ENCODE assay signal across 16 cellular contexts in the genomic region with DNA sequence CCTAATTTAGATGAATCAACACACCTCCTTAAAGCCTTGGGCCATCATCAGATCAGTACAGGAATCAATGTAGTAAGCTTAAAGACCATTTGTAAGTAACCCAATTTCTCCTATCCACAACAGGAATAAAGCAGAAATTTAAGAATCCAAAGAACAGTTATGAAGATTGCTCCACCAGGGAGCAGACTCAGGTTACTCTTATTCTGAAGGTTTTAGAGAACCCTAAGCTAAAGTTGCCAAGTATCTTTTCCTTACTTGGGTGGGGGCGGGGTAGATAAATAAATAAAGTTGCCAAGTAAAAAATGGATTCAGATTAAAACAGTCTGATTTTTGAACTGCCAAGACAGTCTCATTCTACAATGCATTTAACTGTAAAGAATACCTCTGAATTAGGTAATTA. TPM values are rescaled to one million over a fixed set of nuclear protein-coding genes. Genes with fewer than 3 reads are reported as not detected.
DNase-seq lines count a peak whose midpoint lies in the region; ATAC-seq and TF ChIP-seq lines count a peak whose summit lies in the region.
"Had no signal": no experiment of that assay in that cellular context is flagged by ENCODE, and none has a peak within 500 bp of the region (broad histone marks: within the 10 kb centered on the region; RNA-seq: fewer than 3 reads in every experiment).

No MANE protein-coding gene starts in this region.

- no peak overlapping the region for H3K4me3 ChIP-seq in mammary epithelial cell (replicated peaks in 1 of 3; ENCODE audit: insufficient read depth in 1 of 3, low read depth in 2 of 3, low read length in 3 of 3)

- no peaks in the 10 kb centered on the region for H3K36me3 Mint-ChIP-seq in MCF 10A (ENCODE audit: insufficient read depth, unreplicated experiment)
- no peaks in the 10 kb centered on the region for H3K36me3 Mint-ChIP-seq in activated T-helper 17 cell treated with anti-CD3 and anti-CD28 coated beads, Interleukin-2, amount 50 U/mL, for 72 hours (ENCODE audit: low read depth)
- no peaks in the 10 kb centered on the region for H3K36me3 Mint-ChIP-seq in stimulated activated effector memory CD8-positive, alpha-beta T cell treated with anti-CD3 and anti-CD28 coated beads, Interleukin-12 subunit alpha, Interleukin-12 subunit beta, amount 100 ng/mL, for 72 hours

- peaks cover 98% of the 10 kb centered on the region for H3K79me2 ChIP-seq in mammary epithelial cell (ENCODE audit: insufficient read depth, low read length)

- H3K4me1 ChIP-seq in mammary epithelial cell (ENCODE audit: insufficient read depth, low read length): peaks cover 29% of the 10 kb centered on the region

- no peak overlapping the region for H3K27ac ChIP-seq in mammary epithelial cell (ENCODE audit: insufficient read depth, low read depth, low read length)
- H3K27ac ChIP-seq: neutrophil had no signal

- WGBS in mammary epithelial cell (ENCODE audit: low coverage, missing lambda C conversion rate): 100% methylated on average over 1 of the region's 1 CpG

- H3K27me3 Mint-ChIP-seq in MCF 10A (ENCODE audit: insufficient read depth, unreplicated experiment): no peaks in the 10 kb centered on the region
- H3K27me3 Mint-ChIP-seq in activated T-helper 17 cell treated with anti-CD3 and anti-CD28 coated beads, Interleukin-2, amount 50 U/mL, for 72 hours: no peaks in the 10 kb centered on the region
- H3K27me3 Mint-ChIP-seq: IgD-negative memory B cell had no signal

- peak overlapping the region; percentile 88 for H3K4me3 Mint-ChIP-seq in MCF 10A (ENCODE audit: unreplicated experiment)
- H3K4me3 Mint-ChIP-seq in activated T-helper 17 cell treated with anti-CD3 and anti-CD28 coated beads, Interleukin-2, amount 50 U/mL, for 72 hours: peak overlapping the region; percentile 66
- H3K4me3 Mint-ChIP-seq in stimulated activated effector memory CD8-positive, alpha-beta T cell treated with anti-CD3 and anti-CD28 coated beads, Interleukin-12 subunit alpha, Interleukin-12 subunit beta, amount 100 ng/mL, for 72 hours: peak overlapping the region; percentile 74

- H3K36me3 ChIP-seq in mammary epithelial cell (ENCODE audit: insufficient read depth, low read length): no peaks in the 10 kb centered on the region
- H3K36me3 ChIP-seq: neutrophil, stomach had no signal

- CTCF ChIA-PET in MCF 10A (lab: Yijun Ruan, JAX) (interaction anchor here (0.7 to 1.9 kb wide), 4 partner anchors 17 to 758 kb away, joined by 3 to 5 read pairs (median 3); a partner anchor contains a TSS), mammary epithelial cell (lab: Charles Lee; ENCODE audit: low non-redundant PET) (interaction anchor here (1.1 kb wide), 1 partner anchor 325 kb away, joined by 3 read pairs; no protein-coding TSS in a partner anchor)

- no peak for DNase-seq in MCF 10A (ENCODE audit: unreplicated experiment)
- no peak for DNase-seq in mammary epithelial cell
- DNase-seq in fibroblast of the conjunctiva (ENCODE audit: low read depth): peak; percentile 29
- no peak for DNase-seq in stimulated activated effector memory CD8-positive, alpha-beta T cell treated with anti-CD3 and anti-CD28 coated beads, Interleukin-12 subunit alpha, Interleukin-12 subunit beta, amount 100 ng/mL, for 72 hours (ENCODE audit: low spot score in 2 of 2)
- DNase-seq in left cardiac atrium: no peak
- no peak for DNase-seq in NOMO-1 (lab: John Stamatoyannopoulos, UW; ENCODE audit: unreplicated experiment in 2 of 2)
- DNase-seq: caudate nucleus, GOT3, hypothalamus, NCI-H1092 treated with DMSO at 0.1 percent for 48 hours, NCI-H226, stomach had no signal

- peaks cover 6% of the 10 kb centered on the region for H4K20me1 ChIP-seq in mammary epithelial cell (ENCODE audit: insufficient read depth, low read length)

- intact Hi-C loops in MCF 10A (cut with micrococcal nuclease): no loop called here
- intact Hi-C loops in mammary epithelial cell (cut with micrococcal nuclease): loop anchor here (2.0 to 5.0 kb wide), 2 partner anchors 17 to 324 kb away; no protein-coding TSS in a partner anchor
- intact Hi-C loops in left cardiac atrium (cut with DNase I): no loop called here

- no peak overlapping the region for H2AFZ ChIP-seq in mammary epithelial cell (ENCODE audit: low read depth, low read length)

- H3K4me1 Mint-ChIP-seq in MCF 10A (ENCODE audit: insufficient read depth, unreplicated experiment): peaks cover 27% of the 10 kb centered on the region
- H3K4me1 Mint-ChIP-seq in activated T-helper 17 cell treated with anti-CD3 and anti-CD28 coated beads, Interleukin-2, amount 50 U/mL, for 72 hours: peaks cover 31% of the 10 kb centered on the region
- peaks cover 21% of the 10 kb centered on the region for H3K4me1 Mint-ChIP-seq in stimulated activated effector memory CD8-positive, alpha-beta T cell treated with anti-CD3 and anti-CD28 coated beads, Interleukin-12 subunit alpha, Interleukin-12 subunit beta, amount 100 ng/mL, for 72 hours

- H3K27ac Mint-ChIP-seq in MCF 10A (ENCODE audit: low read depth, unreplicated experiment): peak overlapping the region; percentile 82
- H3K27ac Mint-ChIP-seq in activated T-helper 17 cell treated with anti-CD3 and anti-CD28 coated beads, Interleukin-2, amount 50 U/mL, for 72 hours: peak overlapping the region; percentile 58
- no peak overlapping the region for H3K27ac Mint-ChIP-seq in stimulated activated effector memory CD8-positive, alpha-beta T cell treated with anti-CD3 and anti-CD28 coated beads, Interleukin-12 subunit alpha, Interleukin-12 subunit beta, amount 100 ng/mL, for 72 hours
- H3K27ac Mint-ChIP-seq: IgD-negative memory B cell had no signal

- in situ Hi-C loops in mammary epithelial cell (cut with MboI; ENCODE audit: low sequenced_read_pairs in 2 of 2): no loop called here

- dilution Hi-C loops in mammary epithelial cell (cut with HindIII; ENCODE audit: low sequenced_read_pairs): no loop called here

- POLR2A ChIA-PET in MCF 10A (lab: Yijun Ruan, JAX): interaction anchor here (0.6 to 4.4 kb wide), 6 partner anchors 9 to 270 kb away, joined by 3 to 74 read pairs (median 6); a partner anchor contains a TSS

- H3K9me3 ChIP-seq in mammary epithelial cell (replicated peaks; ENCODE audit: insufficient read depth, low read length): no peaks in the 10 kb centered on the region
- H3K9me3 ChIP-seq: neutrophil, stomach had no signal

- no peak for ATAC-seq in activated T-helper 17 cell treated with anti-CD3 and anti-CD28 coated beads, Interleukin-2, amount 50 U/mL, for 72 hours (replicated peaks)
- ATAC-seq in stimulated activated effector memory CD8-positive, alpha-beta T cell treated with anti-CD3 and anti-CD28 coated beads, Interleukin-12 subunit alpha, Interleukin-12 subunit beta, amount 100 ng/mL, for 72 hours: no peak
- no peak for ATAC-seq in left cardiac atrium
- ATAC-seq in HG02763 (IDR thresholded peaks at IDR 0.05; ENCODE audit: unreplicated experiment): no peak

- no peak overlapping the region for H3K4me2 ChIP-seq in mammary epithelial cell (ENCODE audit: insufficient read depth, low read depth, low read length)

- H3K27me3 ChIP-seq in mammary epithelial cell (ENCODE audit: insufficient read depth, low read length): no peaks in the 10 kb centered on the region
- H3K27me3 ChIP-seq: neutrophil, stomach had no signal

- no TSS peak for BruUV-seq in MCF 10A (replicated peaks; lab: Mats Ljungman, UMichigan)
- no TSS peak for BruUV-seq in mammary epithelial cell (replicated peaks; lab: Mats Ljungman, UMichigan)

- no peak for TF ChIP-seq CTCF in MCF 10A (IDR thresholded peaks at IDR 0.05; ENCODE audit: unreplicated experiment)
- no peak for TF ChIP-seq CTCF in mammary epithelial cell (conservative IDR thresholded peaks at IDR 0.05 in 1 of 2, IDR thresholded peaks at IDR 0.05 in 1 of 2; ENCODE audit: extremely low read depth in 1 of 2, insufficient read depth in 1 of 2, low read depth in 1 of 2, low read length in 2 of 2)

- no peaks in the 10 kb centered on the region for H3K9me3 Mint-ChIP-seq in MCF 10A (ENCODE audit: unreplicated experiment)
- no peaks in the 10 kb centered on the region for H3K9me3 Mint-ChIP-seq in activated T-helper 17 cell treated with anti-CD3 and anti-CD28 coated beads, Interleukin-2, amount 50 U/mL, for 72 hours
- H3K9me3 Mint-ChIP-seq in stimulated activated effector memory CD8-positive, alpha-beta T cell treated with anti-CD3 and anti-CD28 coated beads, Interleukin-12 subunit alpha, Interleukin-12 subunit beta, amount 100 ng/mL, for 72 hours: no peaks in the 10 kb centered on the region
- H3K9me3 Mint-ChIP-seq: IgD-negative memory B cell had no signal

- H3K9ac ChIP-seq in mammary epithelial cell (ENCODE audit: insufficient read depth, low read length): no peak overlapping the region

RNA-seq across cellular contexts. Expression of a gene that starts 18.1 kb away (rescaled TPM):
- total RNA-seq in MCF 10A (2022): 170 and 193 TPM in 2 replicates
- 100 to 1,000 TPM in 1 of 2 donors, 10 to 100 TPM in 1; 60.3 to 128 TPM for total RNA-seq in mammary epithelial cell
- 60.0 TPM for polyA plus RNA-seq in mammary epithelial cell
- 110 TPM for polyA minus RNA-seq in mammary epithelial cell
- total RNA-seq in activated T-helper 17 cell treated with anti-CD3 and anti-CD28 coated beads, Interleukin-2, amount 50 U/mL, for 72 hours: 100 to 1,000 TPM; 104 to 140 TPM
- total RNA-seq in left cardiac atrium: 10 to 100 TPM; 56.3 to 57.1 TPM
